2 cellular contexts compared by ENCODE assay signal in the genomic region with DNA sequence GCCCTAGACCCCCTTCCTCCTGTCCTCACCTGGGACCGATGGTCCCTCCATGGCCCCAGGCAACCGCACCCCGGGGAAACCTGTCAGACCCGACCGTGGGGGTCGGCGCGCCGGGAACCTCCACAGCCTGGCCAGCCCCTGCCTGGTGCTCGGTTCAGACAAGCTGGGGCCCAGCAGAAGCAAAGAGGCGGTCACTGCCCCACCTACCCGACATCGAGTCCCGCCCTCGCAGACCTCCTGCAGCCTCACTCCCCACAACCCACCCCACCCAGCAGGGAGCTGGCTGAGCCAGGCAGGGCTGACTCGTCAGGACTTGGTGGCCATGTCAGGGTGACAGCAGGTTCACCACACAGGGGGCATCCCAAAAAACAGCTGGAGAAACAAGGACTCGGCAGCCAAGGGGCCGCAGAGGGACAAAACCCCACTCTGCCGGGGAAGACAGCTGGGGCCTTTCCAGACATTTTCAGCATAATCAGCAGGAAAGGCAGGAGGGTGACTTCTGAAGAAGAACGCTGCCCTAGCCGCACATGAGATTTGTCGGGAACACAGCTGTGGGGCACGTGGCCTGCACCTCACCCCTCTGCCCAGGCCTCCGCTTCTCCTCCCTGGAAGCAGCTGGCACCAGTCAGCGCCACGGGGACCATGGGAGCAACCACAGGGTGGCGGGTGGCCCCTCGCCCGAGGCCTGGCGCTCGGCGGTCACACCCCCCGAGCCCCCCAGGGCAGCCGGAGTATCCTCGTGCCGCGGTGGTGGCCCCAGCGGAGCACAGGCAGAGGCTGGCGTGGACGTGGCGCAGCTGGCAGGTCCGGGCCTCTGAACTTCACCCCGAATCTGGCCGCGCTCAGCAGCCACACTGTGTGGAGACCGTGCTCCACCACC.
TF ChIP-seq lines count a peak whose summit lies in the region.

No MANE protein-coding gene starts in this region.

TF ChIP-seq in A549, 52 proteins besides CTCF, POLR2A, EP300 and RAD21:
- TF ChIP-seq, protein P1, sequence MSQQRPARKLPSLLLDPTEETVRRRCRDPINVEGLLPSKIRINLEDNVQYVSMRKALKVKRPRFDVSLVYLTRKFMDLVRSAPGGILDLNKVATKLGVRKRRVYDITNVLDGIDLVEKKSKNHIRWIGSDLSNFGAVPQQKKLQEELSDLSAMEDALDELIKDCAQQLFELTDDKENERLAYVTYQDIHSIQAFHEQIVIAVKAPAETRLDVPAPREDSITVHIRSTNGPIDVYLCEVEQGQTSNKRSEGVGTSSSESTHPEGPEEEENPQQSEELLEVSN (IDR thresholded peaks at IDR 0.05; ENCODE audit: borderline replicate concordance, low read depth): no peak
- peak; percentile 18 for TF ChIP-seq MAFK (IDR thresholded peaks at IDR 0.05; ENCODE audit: partially characterized antibody)

TF ChIP-seq in HEK293, 187 proteins besides CTCF, POLR2A, EP300 and RAD21:
- TF ChIP-seq SP2 (tag by site-specific recombination; IDR thresholded peaks at IDR 0.05): peak; percentile 14; the same call in 1 of the 2 replicates
- peak; percentile 92 for TF ChIP-seq ZIC2 (tag by site-specific recombination; IDR thresholded peaks at IDR 0.05)
- no peak for TF ChIP-seq ZNF292 (tag by site-specific recombination; IDR thresholded peaks at IDR 0.05; ENCODE audit: borderline replicate concordance, low read depth)
- TF ChIP-seq ZSCAN23 (tag by site-specific recombination; IDR thresholded peaks at IDR 0.05): no peak
- peak; percentile 76 for TF ChIP-seq KLF1 (tag by site-specific recombination; IDR thresholded peaks at IDR 0.05)
- TF ChIP-seq ZFHX2 (tag by site-specific recombination; conservative IDR thresholded peaks at IDR 0.05): 0 out of 2 replicates have a peak, but pooled peaks have one; percentile 16
- TF ChIP-seq, protein P2, sequence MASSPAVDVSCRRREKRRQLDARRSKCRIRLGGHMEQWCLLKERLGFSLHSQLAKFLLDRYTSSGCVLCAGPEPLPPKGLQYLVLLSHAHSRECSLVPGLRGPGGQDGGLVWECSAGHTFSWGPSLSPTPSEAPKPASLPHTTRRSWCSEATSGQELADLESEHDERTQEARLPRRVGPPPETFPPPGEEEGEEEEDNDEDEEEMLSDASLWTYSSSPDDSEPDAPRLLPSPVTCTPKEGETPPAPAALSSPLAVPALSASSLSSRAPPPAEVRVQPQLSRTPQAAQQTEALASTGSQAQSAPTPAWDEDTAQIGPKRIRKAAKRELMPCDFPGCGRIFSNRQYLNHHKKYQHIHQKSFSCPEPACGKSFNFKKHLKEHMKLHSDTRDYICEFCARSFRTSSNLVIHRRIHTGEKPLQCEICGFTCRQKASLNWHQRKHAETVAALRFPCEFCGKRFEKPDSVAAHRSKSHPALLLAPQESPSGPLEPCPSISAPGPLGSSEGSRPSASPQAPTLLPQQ (tag by site-specific recombination; IDR thresholded peaks at IDR 0.05): no peak
- TF ChIP-seq ZNF248 (tag by site-specific recombination; IDR thresholded peaks at IDR 0.05): no peak
- no peak for TF ChIP-seq ZNF48 (tag by site-specific recombination; IDR thresholded peaks at IDR 0.05)
- TF ChIP-seq GLIS1 (tag by site-specific recombination; IDR thresholded peaks at IDR 0.05): peak; percentile 37; the same call in 1 of the 2 replicates
- no peak for TF ChIP-seq ZEB2 (tag by site-specific recombination; IDR thresholded peaks at IDR 0.05)
- no peak for TF ChIP-seq ZNF621 (tag by site-specific recombination; IDR thresholded peaks at IDR 0.05)
- peak; percentile 42; the same call in 1 of the 2 replicates for TF ChIP-seq EGR2 (tag by site-specific recombination; IDR thresholded peaks at IDR 0.05; ENCODE audit: low read depth)
- TF ChIP-seq ZNF211 (tag by site-specific recombination; IDR thresholded peaks at IDR 0.05; ENCODE audit: low read depth): no peak
- no peak for TF ChIP-seq GLI4 (tag by site-specific recombination; IDR thresholded peaks at IDR 0.05)
